16 cellular contexts compared by ENCODE assay signal in genomic region chr5:64972591-64972990, GRCh38.
"Had no signal": no experiment of that assay in that cellular context is flagged by ENCODE, and none has a peak within 500 bp of the region (broad histone marks: within the 10 kb centered on the region; RNA-seq: fewer than 3 reads in every experiment).

No MANE protein-coding gene starts in this region.

- H3K36me3 ChIP-seq: pancreas, thyroid gland, uterus had no signal

- H3K27ac ChIP-seq: pancreas, thyroid gland had no signal

- DNase-seq: activated CD4-positive, alpha-beta T cell treated with anti-CD3 and anti-CD28 coated beads, Interleukin-2, amount 50 U/mL, for 1 hour; activated CD8-positive, alpha-beta memory T cell treated with anti-CD3 and anti-CD28 coated beads for 24 hours; activated naive CD8-positive, alpha-beta T cell treated with anti-CD3 and anti-CD28 coated beads for 36 hours; anterior cingulate cortex; caudate nucleus; effector memory CD4-positive, alpha-beta T cell; islet precursor cell; mucosa of descending colon; naive thymus-derived CD4-positive, alpha-beta T cell; pancreas; thyroid gland; uterus had no signal

- ATAC-seq: activated CD4-positive, CD25-positive, alpha-beta regulatory T cell treated with anti-CD3 and anti-CD28 coated beads, Interleukin-2, amount 50 U/mL, for 24 hours; left lobe of liver; mucosa of descending colon; naive thymus-derived CD4-positive, alpha-beta T cell; pancreas; stimulated activated effector memory CD8-positive, alpha-beta T cell treated with anti-CD3 and anti-CD28 coated beads, Interleukin-12 subunit alpha, Interleukin-12 subunit beta, amount 100 ng/mL, for 72 hours had no signal

- H3K4me1 ChIP-seq: pancreas, thyroid gland, uterus had no signal

- H3K9me3 ChIP-seq: mucosa of descending colon, pancreas, thyroid gland, uterus had no signal

- H3K27me3 ChIP-seq: pancreas, thyroid gland, uterus had no signal

- H3K4me3 ChIP-seq: coronary artery, mucosa of descending colon, pancreas, thyroid gland, uterus had no signal
